8 cellular contexts compared by ENCODE assay signal in the genomic region with DNA sequence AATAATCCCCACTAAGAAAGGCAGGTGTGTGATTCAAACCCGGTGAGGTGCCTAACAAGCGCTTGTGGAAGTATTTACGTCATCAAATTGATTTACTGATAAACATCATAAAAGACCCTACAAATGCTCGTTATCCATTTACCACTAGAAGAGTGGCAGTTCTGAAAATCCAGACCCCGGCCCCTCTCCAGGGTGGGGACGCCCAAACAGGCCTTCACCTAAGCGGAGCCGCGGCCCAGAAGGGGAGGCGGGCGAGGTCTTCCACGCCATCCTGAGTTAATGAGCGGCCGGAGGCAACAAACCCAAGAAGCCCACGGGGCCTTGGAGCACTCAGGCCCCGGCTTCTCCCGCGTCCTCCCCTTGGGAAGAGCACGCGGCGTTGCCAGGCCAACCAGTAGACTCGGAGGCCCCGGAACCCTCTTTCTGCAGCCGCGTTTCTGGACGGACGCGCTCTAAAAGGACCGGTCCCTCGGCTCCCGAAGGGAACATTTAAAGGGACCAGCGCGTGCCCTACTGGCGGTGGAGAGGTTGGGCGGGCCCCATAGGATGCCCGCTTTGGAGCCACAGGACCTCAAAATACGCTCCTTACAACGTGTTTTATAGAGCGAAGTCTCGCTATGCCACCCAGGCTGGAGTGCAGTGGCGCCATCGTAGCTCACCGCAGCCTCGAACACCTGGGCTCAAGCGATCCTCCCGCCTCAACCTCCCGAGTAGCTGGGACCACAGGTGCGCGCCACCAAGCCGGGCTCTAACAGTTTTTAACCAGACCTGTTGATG. TPM values are rescaled to one million over a fixed set of nuclear protein-coding genes. Genes with fewer than 3 reads are reported as not detected.
DNase-seq lines count a peak whose midpoint lies in the region; ATAC-seq and TF ChIP-seq lines count a peak whose summit lies in the region.

No MANE protein-coding gene starts in this region.

- H3K4me3 Mint-ChIP-seq in CD8-positive, alpha-beta T cell, result peak overlapping the region; percentile 64

- peaks cover 13% of the 10 kb centered on the region; the same call in 1 of the 2 replicates for H4K20me1 ChIP-seq in SK-N-SH (ENCODE audit: insufficient read depth)

- intact Hi-C loops in CD8-positive, alpha-beta T cell (cut with DNase I, micrococcal nuclease), result loop anchor here (5.0 to 10.0 kb wide), 6 partner anchors 166 to 1834 kb away; partner anchors contain the start of genes EFCAB11 (in 1 of the 2), GALC (in 1 of the 2), SPATA7 (in 1 of the 2) and TDP1 (in 1 of the 2)
- intact Hi-C loops in breast epithelium (cut with DNase I; ENCODE audit: low total_unique reads), result no loop called here

- no peaks in the 10 kb centered on the region for H3K36me3 ChIP-seq in CD8-positive, alpha-beta T cell (ENCODE audit: insufficient read depth, low read length)
- H3K36me3 ChIP-seq in SK-N-SH (replicated peaks in 1 of 2; ENCODE audit: control insufficient read depth in 1 of 2, insufficient read depth in 2 of 2, low read length in 1 of 2), result peaks cover 26 to 27% of the 10 kb centered on the region in 2 experiments
- no peaks in the 10 kb centered on the region for H3K36me3 ChIP-seq in breast epithelium

- H3K27me3 ChIP-seq in CD8-positive, alpha-beta T cell (ENCODE audit: insufficient read depth, low read length), result peaks cover 42% of the 10 kb centered on the region
- H3K27me3 ChIP-seq in SK-N-SH (ENCODE audit: insufficient read depth), result no peaks in the 10 kb centered on the region
- H3K27me3 ChIP-seq in breast epithelium, result no peaks in the 10 kb centered on the region

- peaks cover 77% of the 10 kb centered on the region for H3K79me2 ChIP-seq in SK-N-SH (ENCODE audit: insufficient read depth)

- TF ChIP-seq CTCF in CD8-positive, alpha-beta T cell (IDR thresholded peaks at IDR 0.05), result no peak
- peak; percentile 38 for TF ChIP-seq CTCF in SK-N-SH (IDR thresholded peaks at IDR 0.05)
- TF ChIP-seq CTCF in breast epithelium (IDR thresholded peaks at IDR 0.05), result peak in 2 of 3 donors; percentile 36 to 40

- 8% methylated on average over 35 of the region's 50 CpGs for WGBS in SK-N-SH (ENCODE audit: low lambda C conversion rate)

- H3K4me3 ChIP-seq in CD8-positive, alpha-beta T cell (ENCODE audit: low read depth, low read length), result peak overlapping the region; percentile 36
- H3K4me3 ChIP-seq in SK-N-SH (ENCODE audit: low read depth in 2 of 2, low read length in 1 of 2), result peak overlapping the region; percentile 72 to 79
- H3K4me3 ChIP-seq in breast epithelium, result peak overlapping the region; percentile 60 to 78 (median 73)
- peak overlapping the region; percentile 49 for H3K4me3 ChIP-seq in iPS-18c (ENCODE audit: insufficient read depth, low read depth, low read length)

- H3K4me2 ChIP-seq in SK-N-SH, result peak overlapping the region; percentile 95

- H3K9me3 ChIP-seq in CD8-positive, alpha-beta T cell (ENCODE audit: low read length), result no peaks in the 10 kb centered on the region
- H3K9me3 ChIP-seq in SK-N-SH, result no peaks in the 10 kb centered on the region
- no peaks in the 10 kb centered on the region for H3K9me3 ChIP-seq in breast epithelium
- H3K9me3 ChIP-seq in iPS-18c (ENCODE audit: control insufficient read depth, insufficient read depth, low read length), result no peaks in the 10 kb centered on the region

- DNase-seq in CD8-positive, alpha-beta T cell, result peak in 5 of 7 experiments; percentile 23 to 71 (median 34)
- DNase-seq in SK-N-SH (peak; percentile 88), breast epithelium (ENCODE audit: low spot score in 2 of 2) (peak; percentile 69 to 82), retina (peak; percentile 92), NCI-H128 (lab: John Stamatoyannopoulos, UW; ENCODE audit: unreplicated experiment) (no peak)
- DNase-seq in effector CD4-positive, alpha-beta T cell, result no peak

- ATAC-seq in CD8-positive, alpha-beta T cell, result no peak
- ATAC-seq in HG03135 (IDR thresholded peaks at IDR 0.05; ENCODE audit: unreplicated experiment), result peak; percentile 53

- H3K27ac Mint-ChIP-seq in CD8-positive, alpha-beta T cell, result no peak overlapping the region

- CTCF ChIA-PET in CD8-positive, alpha-beta T cell (lab: Charles Lee), result interaction anchor here (1.1 kb wide), 1 partner anchor 14 kb away, joined by 3 read pairs; no protein-coding TSS in a partner anchor
- CTCF ChIA-PET in SK-N-SH (lab: Yijun Ruan, JAX), result interaction anchor here (0.8 to 1.7 kb wide), 6 partner anchors 9 to 362 kb away, joined by 3 to 6 read pairs (median 4); partner anchors contain the start of gene ZC3H14

- H3K27me3 Mint-ChIP-seq in CD8-positive, alpha-beta T cell (ENCODE audit: low read depth), result peaks cover 45% of the 10 kb centered on the region

- no peak overlapping the region for H3K27ac ChIP-seq in CD8-positive, alpha-beta T cell (ENCODE audit: low read depth, low read length)
- H3K27ac ChIP-seq in SK-N-SH (ENCODE audit: low read depth in 2 of 2, low read length in 1 of 2) (peak overlapping the region; percentile 42 to 50; a peak in 2 of 4 replicates), breast epithelium (peak overlapping the region; percentile 79)

- peaks cover 20% of the 10 kb centered on the region for H3K4me1 ChIP-seq in CD8-positive, alpha-beta T cell (ENCODE audit: insufficient read depth, low read length)
- H3K4me1 ChIP-seq in SK-N-SH (ENCODE audit: control insufficient read depth in 1 of 2, insufficient read depth in 2 of 2, low read depth in 1 of 2, low read length in 1 of 2) (peaks cover 9 to 22% of the 10 kb centered on the region in 2 experiments; a peak in 3 of 4 replicates), breast epithelium (peaks cover 0 to 4% of the 10 kb centered on the region in 2 donors)

- H3K9ac ChIP-seq in SK-N-SH, result peak overlapping the region; percentile 86

- POLR2A ChIA-PET in CD8-positive, alpha-beta T cell (lab: Charles Lee), result no interaction called here
- POLR2A ChIA-PET in SK-N-SH (lab: Yijun Ruan, JAX), result interaction anchor here (0.6 to 1.0 kb wide), 2 partner anchors 12 to 118 kb away, joined by 3 read pairs; partner anchors contain the start of gene ZC3H14

- peaks cover 11% of the 10 kb centered on the region for H3K4me1 Mint-ChIP-seq in CD8-positive, alpha-beta T cell (ENCODE audit: low read depth)

- H3K36me3 Mint-ChIP-seq in CD8-positive, alpha-beta T cell, result no peaks in the 10 kb centered on the region

- peak in 1 of 2 experiments; percentile 42; a peak in 1 of 4 replicates for TF ChIP-seq EP300 in SK-N-SH (IDR thresholded peaks at IDR 0.05; ENCODE audit: borderline replicate concordance in 1 of 2, low read depth in 1 of 2, low read length in 1 of 2)

- no peaks in the 10 kb centered on the region for H3K9me2 ChIP-seq in SK-N-SH

- peak overlapping the region; percentile 71 for H2AFZ ChIP-seq in SK-N-SH (ENCODE audit: low read depth)

- peak; percentile 38; the same call in 1 of the 2 replicates for TF ChIP-seq RAD21 in SK-N-SH (IDR thresholded peaks at IDR 0.05; ENCODE audit: low read length)

- no peak for TF ChIP-seq POLR2A in breast epithelium (IDR thresholded peaks at IDR 0.05)

- peaks cover 10% of the 10 kb centered on the region for H3F3A ChIP-seq in SK-N-SH (replicated peaks; ENCODE audit: insufficient read depth)

- H3K9me3 Mint-ChIP-seq in CD8-positive, alpha-beta T cell, result no peaks in the 10 kb centered on the region

TF ChIP-seq in SK-N-SH, 30 proteins besides CTCF, POLR2A, EP300 and RAD21 (continues in another document):
- TF ChIP-seq SMC3 (IDR thresholded peaks at IDR 0.05; ENCODE audit: low read depth, low read length), result no peak
- 0 out of 2 replicates have a peak, but pooled peaks have one; percentile 27 for TF ChIP-seq TEAD4 (IDR thresholded peaks at IDR 0.05; ENCODE audit: borderline replicate concordance, insufficient read depth)
- no peak for TF ChIP-seq USF2 (IDR thresholded peaks at IDR 0.05; ENCODE audit: borderline replicate concordance, low read depth, low read length)
- TF ChIP-seq USF1 (IDR thresholded peaks at IDR 0.05; ENCODE audit: borderline replicate concordance, low read depth), result peak; percentile 35; the same call in 1 of the 2 replicates
- peak; percentile 42; the same call in 1 of the 2 replicates for TF ChIP-seq ELF1 (IDR thresholded peaks at IDR 0.05)
- no peak for TF ChIP-seq RFX5 (IDR thresholded peaks at IDR 0.05; ENCODE audit: low read length)
- TF ChIP-seq TCF12 (IDR thresholded peaks at IDR 0.05), result no peak; the same call in 1 of the 2 replicates
- TF ChIP-seq NFIC (IDR thresholded peaks at IDR 0.05; ENCODE audit: borderline replicate concordance), result no peak
- peak; percentile 81; the same call in 1 of the 2 replicates for TF ChIP-seq RCOR1 (IDR thresholded peaks at IDR 0.05; ENCODE audit: low read length)
- peak; percentile 66 for TF ChIP-seq GABPA (IDR thresholded peaks at IDR 0.05; ENCODE audit: low read depth)

RNA-seq across cellular contexts. Expression of gene PTPN21, which starts 3.5 kb away (rescaled TPM):
- not detected for total RNA-seq in CD8-positive, alpha-beta T cell
- 5.6 and 6.5 TPM in 2 replicates for polyA plus RNA-seq in SK-N-SH (2012; rRNA removed)
- polyA plus RNA-seq in SK-N-SH (2012; cell fraction: cytosol; rRNA removed), result 4.8 and 5.2 TPM in 2 replicates
- polyA plus RNA-seq in SK-N-SH (2012; cell fraction: nucleus; rRNA removed), result 11.9 and 15.9 TPM in 2 replicates
- total RNA-seq in breast epithelium, result 10 to 100 TPM; 14.4 to 18.1 (median 14.5) TPM

RNA-seq across cellular contexts. Expression of gene ZC3H14, which starts 11.6 kb away (rescaled TPM):
- total RNA-seq in CD8-positive, alpha-beta T cell, result 10 to 100 TPM; 36.3 to 39.3 TPM
- 61.5 and 79.0 TPM in 2 replicates for polyA plus RNA-seq in SK-N-SH (2012; rRNA removed)
- 63.6 and 69.0 TPM in 2 replicates for polyA plus RNA-seq in SK-N-SH (2012; cell fraction: cytosol; rRNA removed)
- polyA plus RNA-seq in SK-N-SH (2012; cell fraction: nucleus; rRNA removed), result 72.5 and 106 TPM in 2 replicates
- total RNA-seq in breast epithelium, result 100 to 1,000 TPM in 1 of 3 donors, 10 to 100 TPM in 2; 75.7 to 102 (median 76.7) TPM

Comparison
In these comparisons a context has a peak if more than half of its experiments do, and no peak if none do; other contexts are left out.
1. DNase-seq: peak in CD8-positive, alpha-beta T cell (5 of 7), SK-N-SH (single experiment), breast epithelium (2 of 2) and retina (single experiment); none in effector CD4-positive, alpha-beta T cell (single experiment) and NCI-H128 (single experiment).
2. RNA of gene PTPN21, which starts 3.5 kb away (total RNA-seq): 14.4 to 18.1 TPM in breast epithelium; not detected in CD8-positive, alpha-beta T cell; every median in the first group is over 10 times any median in the second.
3. Peak in every context shown above with its lines, with median percentiles within 50 percentile points of each other: H3K4me3 ChIP-seq.